Comparison of ENCODE assay signal across 38 cellular contexts in the genomic region with DNA sequence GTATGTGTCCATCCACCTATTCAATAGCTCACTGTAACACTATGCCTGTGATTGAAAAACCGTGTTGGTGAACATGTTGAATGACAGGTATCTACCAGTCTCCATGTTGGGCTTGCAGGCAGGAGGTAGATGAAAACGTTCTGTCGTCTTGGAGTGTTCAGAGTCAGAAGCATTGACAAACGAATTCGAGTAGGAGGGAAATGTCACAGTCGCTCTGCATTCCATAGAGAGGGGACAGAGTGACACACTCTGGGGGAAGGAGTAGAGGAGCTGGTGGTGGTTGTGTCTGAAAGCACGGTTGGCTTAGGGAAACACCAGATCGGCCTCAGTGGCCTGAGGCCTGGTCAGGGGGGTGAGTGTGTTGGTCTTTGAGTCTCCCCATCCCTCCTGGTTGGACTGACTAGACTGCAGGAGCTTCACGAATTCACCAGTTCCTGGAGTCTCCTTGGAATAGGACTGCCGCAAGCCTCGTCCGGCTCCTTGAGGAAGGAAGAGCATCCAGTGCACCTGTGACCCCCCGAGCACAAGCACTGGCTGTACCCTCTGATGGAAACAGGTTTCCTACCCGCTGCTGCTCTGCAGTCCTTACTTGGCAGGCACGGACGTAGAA.
"Had no signal": no experiment of that assay in that cellular context is flagged by ENCODE, and none has a peak within 500 bp of the region (broad histone marks: within the 10 kb centered on the region; RNA-seq: fewer than 3 reads in every experiment).

No MANE protein-coding gene starts in this region.

- H3K9me3 ChIP-seq: adrenal gland, ascending aorta, body of pancreas, breast epithelium had no signal

- H3K4me3 Mint-ChIP-seq: activated naive CD4-positive, alpha-beta T cell treated with anti-CD3 and anti-CD28 coated beads for 36 hours; activated naive CD4-positive, alpha-beta T cell treated with anti-CD3 and anti-CD28 coated beads, Interleukin-2, amount 10 ng/mL, durations not matched to agents 7 days and 5 days; activated naive CD4-positive, alpha-beta T cell treated with anti-CD3 and anti-CD28 coated beads, Interleukin-2, amount 50 U/mL, for 24 hours; activated naive CD8-positive, alpha-beta T cell; activated naive CD8-positive, alpha-beta T cell treated with anti-CD3 and anti-CD28 coated beads for 36 hours; activated naive CD8-positive, alpha-beta T cell treated with anti-CD3 and anti-CD28 coated beads, Interleukin-2, amount 10 ng/mL, durations not matched to agents 7 days and 5 days; activated naive CD8-positive, alpha-beta T cell treated with anti-CD3 and anti-CD28 coated beads, Interleukin-2, amount 50 U/mL, for 24 hours; activated T-cell treated with anti-CD3 and anti-CD28 coated beads, Interleukin-2, amount 50 U/mL, for 24 hours; activated T-cell treated with anti-CD3 and anti-CD28 coated beads, Interleukin-2, amount 50 U/mL, for 4 hours; activated T-cell treated with anti-CD3 and anti-CD28 coated beads, Interleukin-2, amount 50 U/mL, for 72 hours; activated T-helper 1 cell treated with anti-CD3 and anti-CD28 coated beads, Interleukin-12 subunit alpha, Interleukin-12 subunit beta, Interleukin-2, Interleukin-4 antibody, amounts not matched to agents 30 ng/mL and 10 ng/mL and 1 ng/mL, durations not matched to agents 14 hours and 24 hours and 36 hours; activated T-helper 17 cell treated with anti-CD3 and anti-CD28 coated beads, Interleukin-2, amount 50 U/mL, for 72 hours; brain; central memory CD8-positive, alpha-beta T cell had no signal

- H3K9me3 Mint-ChIP-seq: activated naive CD4-positive, alpha-beta T cell treated with anti-CD3 and anti-CD28 coated beads for 36 hours; activated naive CD4-positive, alpha-beta T cell treated with anti-CD3 and anti-CD28 coated beads, Interleukin-2, amount 10 ng/mL, durations not matched to agents 7 days and 5 days; activated naive CD4-positive, alpha-beta T cell treated with anti-CD3 and anti-CD28 coated beads, Interleukin-2, amount 50 U/mL, for 24 hours; activated naive CD8-positive, alpha-beta T cell treated with anti-CD3 and anti-CD28 coated beads for 36 hours; activated naive CD8-positive, alpha-beta T cell treated with anti-CD3 and anti-CD28 coated beads, Interleukin-2, amount 50 U/mL, for 24 hours; activated T-cell treated with anti-CD3 and anti-CD28 coated beads, Interleukin-2, amount 50 U/mL, for 24 hours; activated T-cell treated with anti-CD3 and anti-CD28 coated beads, Interleukin-2, amount 50 U/mL, for 4 hours; activated T-helper 17 cell treated with anti-CD3 and anti-CD28 coated beads, Interleukin-2, amount 50 U/mL, for 72 hours; activated T-helper 2 cell treated with anti-CD3 and anti-CD28 coated beads, Interferon-gamma antibody, Interleukin-2, Interleukin-4, amounts not matched to agents 10 μg/mL and 5 μg/mL and 100 μg/mL, durations not matched to agents 14 hours and 24 hours and 36 hours; central memory CD8-positive, alpha-beta T cell had no signal

- H3K4me3 ChIP-seq: adrenal gland, ascending aorta, body of pancreas, breast epithelium, cardiac muscle cell had no signal

- H3K4me1 Mint-ChIP-seq: activated naive CD4-positive, alpha-beta T cell treated with anti-CD3 and anti-CD28 coated beads, Interleukin-2, amount 10 ng/mL, durations not matched to agents 7 days and 5 days; activated naive CD4-positive, alpha-beta T cell treated with anti-CD3 and anti-CD28 coated beads, Interleukin-2, amount 50 U/mL, for 24 hours; activated naive CD8-positive, alpha-beta T cell treated with anti-CD3 and anti-CD28 coated beads for 36 hours; activated naive CD8-positive, alpha-beta T cell treated with anti-CD3 and anti-CD28 coated beads, Interleukin-2, amount 10 ng/mL, durations not matched to agents 7 days and 5 days; activated naive CD8-positive, alpha-beta T cell treated with anti-CD3 and anti-CD28 coated beads, Interleukin-2, amount 50 U/mL, for 24 hours; activated T-helper 17 cell treated with anti-CD3 and anti-CD28 coated beads, Interleukin-2, amount 50 U/mL, for 72 hours; central memory CD8-positive, alpha-beta T cell had no signal

- H3K27me3 ChIP-seq: adrenal gland, ascending aorta, body of pancreas, brain microvascular endothelial cell, breast epithelium, cardiac muscle cell had no signal

- H3K36me3 Mint-ChIP-seq: activated naive CD4-positive, alpha-beta T cell treated with anti-CD3 and anti-CD28 coated beads, Interleukin-2, amount 50 U/mL, for 24 hours; activated naive CD4-positive, alpha-beta T cell treated with anti-CD3 and anti-CD28 coated beads, Interleukin-2, amount 50 U/mL, for 72 hours; activated naive CD8-positive, alpha-beta T cell; activated naive CD8-positive, alpha-beta T cell treated with anti-CD3 and anti-CD28 coated beads for 36 hours; activated naive CD8-positive, alpha-beta T cell treated with anti-CD3 and anti-CD28 coated beads, Interleukin-2, amount 10 ng/mL, durations not matched to agents 7 days and 5 days had no signal

- H3K27me3 Mint-ChIP-seq: activated naive CD4-positive, alpha-beta T cell treated with anti-CD3 and anti-CD28 coated beads, Interleukin-2, amount 50 U/mL, for 24 hours; activated naive CD8-positive, alpha-beta T cell; activated naive CD8-positive, alpha-beta T cell treated with anti-CD3 and anti-CD28 coated beads for 36 hours; activated naive CD8-positive, alpha-beta T cell treated with anti-CD3 and anti-CD28 coated beads, Interleukin-2, amount 50 U/mL, for 24 hours; activated T-cell treated with anti-CD3 and anti-CD28 coated beads, Interleukin-2, amount 50 U/mL, for 24 hours had no signal

- FAIRE-seq: astrocyte had no signal

- H3K36me3 ChIP-seq: adrenal gland, ascending aorta, brain microvascular endothelial cell, breast epithelium, cardiac muscle cell had no signal

- H3K27ac ChIP-seq: adrenal gland, ascending aorta, body of pancreas, brain microvascular endothelial cell, breast epithelium, cardiac muscle cell had no signal

- H3K27ac Mint-ChIP-seq: activated naive CD4-positive, alpha-beta T cell treated with anti-CD3 and anti-CD28 coated beads for 36 hours; activated naive CD4-positive, alpha-beta T cell treated with anti-CD3 and anti-CD28 coated beads, Interleukin-2, amount 10 ng/mL, durations not matched to agents 7 days and 5 days; activated naive CD4-positive, alpha-beta T cell treated with anti-CD3 and anti-CD28 coated beads, Interleukin-2, amount 50 U/mL, for 24 hours; activated naive CD4-positive, alpha-beta T cell treated with anti-CD3 and anti-CD28 coated beads, Interleukin-2, amount 50 U/mL, for 72 hours; activated naive CD8-positive, alpha-beta T cell; activated naive CD8-positive, alpha-beta T cell treated with anti-CD3 and anti-CD28 coated beads for 36 hours; activated naive CD8-positive, alpha-beta T cell treated with anti-CD3 and anti-CD28 coated beads, Interleukin-2, amount 10 ng/mL, durations not matched to agents 7 days and 5 days; activated naive CD8-positive, alpha-beta T cell treated with anti-CD3 and anti-CD28 coated beads, Interleukin-2, amount 50 U/mL, for 24 hours; activated T-cell treated with anti-CD3 and anti-CD28 coated beads, Interleukin-2, amount 50 U/mL, for 24 hours; activated T-cell treated with anti-CD3 and anti-CD28 coated beads, Interleukin-2, amount 50 U/mL, for 72 hours; activated T-helper 1 cell treated with anti-CD3 and anti-CD28 coated beads, Interleukin-12 subunit alpha, Interleukin-12 subunit beta, Interleukin-2, Interleukin-4 antibody, amounts not matched to agents 30 ng/mL and 10 ng/mL and 1 ng/mL, durations not matched to agents 14 hours and 24 hours and 36 hours; activated T-helper 17 cell treated with anti-CD3 and anti-CD28 coated beads, Interleukin-2, amount 50 U/mL, for 72 hours; activated T-helper 2 cell treated with anti-CD3 and anti-CD28 coated beads, Interferon-gamma antibody, Interleukin-2, Interleukin-4, amounts not matched to agents 10 μg/mL and 5 μg/mL and 100 μg/mL, durations not matched to agents 14 hours and 24 hours and 36 hours; brain had no signal

- H3K4me1 ChIP-seq: adrenal gland, ascending aorta, breast epithelium had no signal

- DNase-seq: activated effector memory CD4-positive, alpha-beta T cell treated with anti-CD3 and anti-CD28 coated beads, Interleukin-2, amount 50 U/mL, for 16 hours; activated effector memory CD4-positive, alpha-beta T cell treated with Interleukin-2 at 50 U/mL for 16 hours; activated gamma-delta T cell; activated gamma-delta T cell treated with Interleukin-2 at 50 U/mL for 16 hours; activated naive CD4-positive, alpha-beta T cell; activated naive CD4-positive, alpha-beta T cell treated with anti-CD3 and anti-CD28 coated beads for 36 hours; activated naive CD4-positive, alpha-beta T cell treated with anti-CD3 and anti-CD28 coated beads, Interleukin-2, amount 10 ng/mL, durations not matched to agents 7 days and 5 days; activated naive CD4-positive, alpha-beta T cell treated with anti-CD3 and anti-CD28 coated beads, Interleukin-2, amount 50 U/mL, for 16 hours; activated naive CD4-positive, alpha-beta T cell treated with Interleukin-2 at 50 U/mL for 16 hours; activated naive CD8-positive, alpha-beta T cell treated with anti-CD3 and anti-CD28 coated beads for 36 hours; activated naive CD8-positive, alpha-beta T cell treated with anti-CD3 and anti-CD28 coated beads, Interleukin-2, amount 10 ng/mL, durations not matched to agents 7 days and 5 days; activated naive CD8-positive, alpha-beta T cell treated with anti-CD3 and anti-CD28 coated beads, Interleukin-2, amount 50 U/mL, for 24 hours; activated T-cell treated with anti-CD3 and anti-CD28 coated beads, Interleukin-2, amount 50 U/mL, for 1 hour; activated T-cell treated with anti-CD3 and anti-CD28 coated beads, Interleukin-2, amount 50 U/mL, for 24 hours; activated T-cell treated with anti-CD3 and anti-CD28 coated beads, Interleukin-2, amount 50 U/mL, for 4 hours; activated T-cell treated with anti-CD3 and anti-CD28 coated beads, Interleukin-2, amount 50 U/mL, for 48 hours; activated T-cell treated with anti-CD3 and anti-CD28 coated beads, Interleukin-2, amount 50 U/mL, for 72 hours; adrenal gland; amniotic stem cell; amygdala; anterior cingulate cortex; aorta; body of pancreas; brain microvascular endothelial cell; central memory CD4-positive, alpha-beta T cell; cerebellar nuclear complex had no signal
